Comparison of ENCODE assay signal across 18 cellular contexts in the genomic region with DNA sequence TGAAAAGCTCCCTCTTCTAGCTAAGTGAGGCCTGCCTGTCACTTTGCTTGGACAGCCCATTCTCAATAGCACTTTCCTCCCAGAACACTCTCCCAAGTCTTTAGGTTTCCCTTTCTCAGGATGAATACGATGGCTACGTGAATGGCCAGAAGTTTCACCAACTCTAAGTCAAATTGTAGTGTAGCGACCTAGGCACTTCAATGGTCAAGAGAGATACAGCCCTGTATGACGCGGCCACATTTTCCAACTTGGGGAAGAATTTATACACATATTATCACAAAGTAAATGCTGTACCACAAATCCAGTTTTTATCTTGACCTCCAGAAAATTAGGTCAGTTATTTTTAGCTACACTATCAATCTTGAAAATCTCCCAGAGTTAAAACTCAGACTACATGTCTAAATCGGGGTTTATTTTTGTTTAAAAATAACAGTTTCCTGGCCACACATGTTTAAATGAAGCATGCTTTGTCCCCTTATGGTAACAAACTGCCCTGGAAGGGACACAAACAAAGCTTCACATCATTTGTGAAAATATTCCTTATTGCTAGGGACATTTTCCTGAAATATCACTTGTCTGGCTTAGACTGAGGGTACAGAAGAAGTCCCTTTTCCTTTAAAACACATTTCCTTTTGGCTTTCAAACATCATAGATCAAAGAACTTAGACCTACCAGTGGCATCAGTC.
A peak's percentile ranks its signal among the peaks of the same experiment; 100 is the strongest.
DNase-seq lines count a peak whose midpoint lies in the region; ATAC-seq and TF ChIP-seq lines count a peak whose summit lies in the region.
"Had no signal": no experiment of that assay in that cellular context is flagged by ENCODE, and none has a peak within 500 bp of the region (broad histone marks: within the 10 kb centered on the region; RNA-seq: fewer than 3 reads in every experiment).

No MANE protein-coding gene starts in this region.

- WGBS in adipose tissue, 3 donors = 52 to 76% (median 69%) methylated on average over 6 of the region's 6 CpGs

- H3K9me3 Mint-ChIP-seq in endothelial cell (ENCODE audit: unreplicated experiment) (no peaks in the 10 kb centered on the region), nephron (peaks cover 11% of the 10 kb centered on the region), mesothelial cell of epicardium (peaks cover 6% of the 10 kb centered on the region)
- H3K9me3 Mint-ChIP-seq in activated CD4-positive, alpha-beta T cell treated with anti-CD3 and anti-CD28 coated beads, Interleukin-2, amount 10 ng/mL, durations not matched to agents 7 days and 5 days = no peaks in the 10 kb centered on the region
- H3K9me3 Mint-ChIP-seq: activated CD4-positive, alpha-beta memory T cell treated with anti-CD3 and anti-CD28 coated beads for 36 hours had no signal

- no peak for TF ChIP-seq CTCF in endothelial cell (IDR thresholded peaks at IDR 0.05; ENCODE audit: unreplicated experiment)
- no peak for TF ChIP-seq CTCF in nephron (IDR thresholded peaks at IDR 0.05; ENCODE audit: unreplicated experiment in 3 of 3)
- no peak for TF ChIP-seq CTCF in thoracic aorta (IDR thresholded peaks at IDR 0.05)
- TF ChIP-seq CTCF in mesothelial cell of epicardium (IDR thresholded peaks at IDR 0.05; ENCODE audit: unreplicated experiment) = no peak

- H3K36me3 ChIP-seq in thoracic aorta = no peaks in the 10 kb centered on the region

- H3K27ac Mint-ChIP-seq in endothelial cell (ENCODE audit: unreplicated experiment) (peak overlapping the region; percentile 97), nephron (peak overlapping the region; percentile 44 to 73 (median 52)), mesothelial cell of epicardium (no peak overlapping the region)
- H3K27ac Mint-ChIP-seq in activated CD4-positive, alpha-beta T cell treated with anti-CD3 and anti-CD28 coated beads, Interleukin-2, amount 10 ng/mL, durations not matched to agents 7 days and 5 days = no peak overlapping the region
- H3K27ac Mint-ChIP-seq: activated CD4-positive, alpha-beta memory T cell treated with anti-CD3 and anti-CD28 coated beads for 36 hours had no signal

- H3K9me3 ChIP-seq in thoracic aorta = no peaks in the 10 kb centered on the region

- peak overlapping the region; percentile 30 for H3K4me3 ChIP-seq in thoracic aorta
- H3K4me3 ChIP-seq: K562 had no signal

- no peak for DNase-seq in endothelial cell (ENCODE audit: low spot score)
- no peak for DNase-seq in thoracic aorta (ENCODE audit: low spot score)
- no peak for DNase-seq in activated CD4-positive, alpha-beta T cell treated with anti-CD3 and anti-CD28 coated beads, Interleukin-2, amount 10 ng/mL, durations not matched to agents 7 days and 5 days
- DNase-seq in mesothelial cell of epicardium (ENCODE audit: low spot score in 2 of 2, unreplicated experiment in 2 of 2) = no peak
- DNase-seq in DMS79 treated with DMSO at 0.1 percent for 48 hours (lab: John Stamatoyannopoulos, UW) = no peak
- DNase-seq: activated CD4-positive, alpha-beta memory T cell treated with anti-CD3 and anti-CD28 coated beads for 36 hours; activated naive CD4-positive, alpha-beta T cell; glutamatergic neuron; MV-4-11; NCI-H1930; NCI-H446; stimulated activated CD4-positive, alpha-beta T cell treated with anti-CD3 and anti-CD28 coated beads, Interleukin-15, amount 100 ng/mL, for 24 hours; stimulated activated naive CD4-positive, alpha-beta T cell had no signal

- H3K27me3 ChIP-seq in thoracic aorta (replicated peaks; ENCODE audit: insufficient read depth) = no peaks in the 10 kb centered on the region

- peaks cover 14% of the 10 kb centered on the region for H3K27me3 Mint-ChIP-seq in endothelial cell (ENCODE audit: unreplicated experiment)
- no peaks in the 10 kb centered on the region for H3K27me3 Mint-ChIP-seq in nephron (ENCODE audit: low read depth)
- no peaks in the 10 kb centered on the region for H3K27me3 Mint-ChIP-seq in activated CD4-positive, alpha-beta T cell treated with anti-CD3 and anti-CD28 coated beads, Interleukin-2, amount 10 ng/mL, durations not matched to agents 7 days and 5 days
- no peaks in the 10 kb centered on the region for H3K27me3 Mint-ChIP-seq in mesothelial cell of epicardium (ENCODE audit: low read depth)
- H3K27me3 Mint-ChIP-seq: activated CD4-positive, alpha-beta memory T cell treated with anti-CD3 and anti-CD28 coated beads for 36 hours had no signal

- peaks cover 35 to 74% of the 10 kb centered on the region in 2 donors for H3K4me1 ChIP-seq in thoracic aorta (ENCODE audit: control insufficient read depth in 1 of 2, low read depth in 2 of 2)

- H3K36me3 Mint-ChIP-seq in endothelial cell (ENCODE audit: low read depth, unreplicated experiment) (peaks cover 39% of the 10 kb centered on the region), nephron (ENCODE audit: low read depth) (peaks cover 60% of the 10 kb centered on the region), mesothelial cell of epicardium (peaks cover 34% of the 10 kb centered on the region)
- H3K36me3 Mint-ChIP-seq in activated CD4-positive, alpha-beta T cell treated with anti-CD3 and anti-CD28 coated beads, Interleukin-2, amount 10 ng/mL, durations not matched to agents 7 days and 5 days (ENCODE audit: low read depth) = peaks cover 2% of the 10 kb centered on the region

- H3K4me1 Mint-ChIP-seq in endothelial cell (ENCODE audit: unreplicated experiment) = peaks cover 62% of the 10 kb centered on the region
- peaks cover 27% of the 10 kb centered on the region for H3K4me1 Mint-ChIP-seq in nephron
- peaks cover 5% of the 10 kb centered on the region for H3K4me1 Mint-ChIP-seq in activated CD4-positive, alpha-beta T cell treated with anti-CD3 and anti-CD28 coated beads, Interleukin-2, amount 10 ng/mL, durations not matched to agents 7 days and 5 days
- peaks cover 21% of the 10 kb centered on the region for H3K4me1 Mint-ChIP-seq in mesothelial cell of epicardium

- CTCF ChIA-PET in activated CD4-positive, alpha-beta T cell treated with anti-CD3 and anti-CD28 coated beads, Interleukin-2, amount 10 ng/mL, durations not matched to agents 7 days and 5 days (lab: Charles Lee) = no interaction called here

- POLR2A ChIA-PET in activated CD4-positive, alpha-beta T cell treated with anti-CD3 and anti-CD28 coated beads, Interleukin-2, amount 10 ng/mL, durations not matched to agents 7 days and 5 days (lab: Charles Lee) = no interaction called here

- H3K4me3 Mint-ChIP-seq in endothelial cell (ENCODE audit: unreplicated experiment) = no peak overlapping the region
- no peak overlapping the region for H3K4me3 Mint-ChIP-seq in nephron
- H3K4me3 Mint-ChIP-seq in activated CD4-positive, alpha-beta T cell treated with anti-CD3 and anti-CD28 coated beads, Interleukin-2, amount 10 ng/mL, durations not matched to agents 7 days and 5 days = no peak overlapping the region
- no peak overlapping the region for H3K4me3 Mint-ChIP-seq in mesothelial cell of epicardium
- H3K4me3 Mint-ChIP-seq: activated CD4-positive, alpha-beta memory T cell treated with anti-CD3 and anti-CD28 coated beads for 36 hours had no signal

- ATAC-seq in thoracic aorta (ENCODE audit: insufficient number of reproducible peaks, low FRiP score, low read depth) = peak; percentile 76
- no peak for ATAC-seq in HG03095 (IDR thresholded peaks at IDR 0.05; ENCODE audit: unreplicated experiment)
- ATAC-seq: K562 had no signal

- H3K27ac ChIP-seq in adipose tissue (ENCODE audit: low read depth, low read length) = peak overlapping the region; percentile 75
- H3K27ac ChIP-seq in thoracic aorta = peak overlapping the region; percentile 80 to 94
- H3K27ac ChIP-seq: HL-60 had no signal

Comparison
In these comparisons a context has a peak if more than half of its experiments do, and no peak if none do; other contexts are left out.
1. H3K27ac Mint-ChIP-seq: peak in endothelial cell (single experiment) and nephron (3 of 3); none in activated CD4-positive, alpha-beta T cell treated with anti-CD3 and anti-CD28 coated beads, Interleukin-2, amount 10 ng/mL, durations not matched to agents 7 days and 5 days (single experiment) and mesothelial cell of epicardium (single experiment).